ENCODE assay signal across 1 cellular context in genomic region chr5:527646-528591, GRCh38.
TF ChIP-seq lines count a peak whose summit lies in the region.

No MANE protein-coding gene starts in this region.

TF ChIP-seq in WTC11, 78 proteins besides CTCF, POLR2A, EP300 and RAD21 (continued from another document):
- TF ChIP-seq AFF4 (CRISPR knock-in tag; IDR thresholded peaks at IDR 0.05; ENCODE audit: borderline replicate concordance) (no peak), HMGA2 (CRISPR knock-in tag; IDR thresholded peaks at IDR 0.05) (no peak), ZNF512 (CRISPR knock-in tag; IDR thresholded peaks at IDR 0.05; ENCODE audit: borderline replicate concordance) (no peak), AR (CRISPR knock-in tag; IDR thresholded peaks at IDR 0.05) (no peak), SOX15 (CRISPR knock-in tag; IDR thresholded peaks at IDR 0.05) (no peak), ZNF671 (CRISPR knock-in tag; IDR thresholded peaks at IDR 0.05) (no peak)
TF ChIP-seq in WTC11: peak in this region for 0.
